1 cellular context compared by ENCODE assay signal in the genomic region with DNA sequence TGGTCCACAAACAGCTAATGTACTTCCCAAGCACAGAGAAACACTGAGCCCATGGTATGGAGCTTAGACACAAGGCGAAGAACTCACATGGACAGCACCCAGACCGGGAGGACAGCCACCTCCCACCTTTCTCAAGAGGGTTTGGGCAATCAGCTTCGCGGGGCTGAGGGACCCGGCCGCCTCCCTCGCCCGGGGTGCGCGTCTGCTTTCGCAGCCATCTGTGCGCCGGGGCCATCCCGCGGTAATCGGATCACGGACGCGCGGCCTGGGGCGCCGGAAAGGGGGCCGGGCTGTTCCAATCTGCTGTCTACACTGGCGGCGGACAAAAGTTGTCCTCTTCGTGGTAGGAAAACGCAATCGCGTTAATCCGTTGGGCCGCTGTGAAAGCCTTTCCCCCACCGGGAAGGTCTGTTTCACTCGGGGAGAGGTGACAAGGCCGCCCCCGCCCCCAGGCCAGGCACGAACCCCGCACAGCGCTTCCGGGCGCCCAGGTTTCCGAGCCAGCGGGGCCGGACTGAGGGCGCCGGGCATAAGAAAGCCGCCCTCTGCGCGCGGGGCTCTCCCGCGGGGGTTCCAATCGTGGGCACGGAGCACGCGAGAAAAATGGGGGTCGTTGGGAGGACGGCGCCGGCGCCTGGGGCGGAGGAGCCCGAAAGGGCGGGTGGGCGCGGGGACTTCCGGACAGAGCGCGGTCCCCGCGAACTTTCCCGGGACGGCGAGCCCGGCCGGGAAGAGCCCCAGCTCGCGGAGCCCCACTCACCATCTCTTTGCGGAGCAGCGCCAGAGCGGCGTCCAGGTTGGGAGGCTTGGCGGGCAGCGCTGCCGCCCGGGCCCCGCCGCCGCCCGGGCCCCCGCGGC.
TF ChIP-seq lines count a peak whose summit lies in the region.

No MANE protein-coding gene starts in this region.

TF ChIP-seq in K562, 482 proteins besides CTCF, POLR2A, EP300 and RAD21 (continued from another document and continues in another):
- TF ChIP-seq, protein P1, sequence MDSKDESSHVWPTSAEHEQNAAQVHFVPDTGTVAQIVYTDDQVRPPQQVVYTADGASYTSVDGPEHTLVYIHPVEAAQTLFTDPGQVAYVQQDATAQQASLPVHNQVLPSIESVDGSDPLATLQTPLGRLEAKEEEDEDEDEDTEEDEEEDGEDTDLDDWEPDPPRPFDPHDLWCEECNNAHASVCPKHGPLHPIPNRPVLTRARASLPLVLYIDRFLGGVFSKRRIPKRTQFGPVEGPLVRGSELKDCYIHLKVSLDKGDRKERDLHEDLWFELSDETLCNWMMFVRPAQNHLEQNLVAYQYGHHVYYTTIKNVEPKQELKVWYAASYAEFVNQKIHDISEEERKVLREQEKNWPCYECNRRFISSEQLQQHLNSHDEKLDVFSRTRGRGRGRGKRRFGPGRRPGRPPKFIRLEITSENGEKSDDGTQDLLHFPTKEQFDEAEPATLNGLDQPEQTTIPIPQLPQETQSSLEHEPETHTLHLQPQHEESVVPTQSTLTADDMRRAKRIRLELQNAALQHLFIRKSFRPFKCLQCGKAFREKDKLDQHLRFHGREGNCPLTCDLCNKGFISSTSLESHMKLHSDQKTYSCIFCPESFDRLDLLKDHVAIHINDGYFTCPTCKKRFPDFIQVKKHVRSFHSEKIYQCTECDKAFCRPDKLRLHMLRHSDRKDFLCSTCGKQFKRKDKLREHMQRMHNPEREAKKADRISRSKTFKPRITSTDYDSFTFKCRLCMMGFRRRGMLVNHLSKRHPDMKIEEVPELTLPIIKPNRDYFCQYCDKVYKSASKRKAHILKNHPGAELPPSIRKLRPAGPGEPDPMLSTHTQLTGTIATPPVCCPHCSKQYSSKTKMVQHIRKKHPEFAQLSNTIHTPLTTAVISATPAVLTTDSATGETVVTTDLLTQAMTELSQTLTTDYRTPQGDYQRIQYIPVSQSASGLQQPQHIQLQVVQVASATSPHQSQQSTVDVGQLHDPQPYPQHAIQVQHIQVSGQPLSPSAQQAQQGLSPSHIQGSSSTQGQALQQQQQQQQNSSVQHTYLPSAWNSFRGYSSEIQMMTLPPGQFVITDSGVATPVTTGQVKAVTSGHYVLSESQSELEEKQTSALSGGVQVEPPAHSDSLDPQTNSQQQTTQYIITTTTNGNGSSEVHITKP (IDR thresholded peaks at IDR 0.05; ENCODE audit: partially characterized antibody): peak; percentile 59
- no peak for TF ChIP-seq TEAD4 (IDR thresholded peaks at IDR 0.05; ENCODE audit: low read length)
- TF ChIP-seq TEAD4 (CRISPR knock-in tag; IDR thresholded peaks at IDR 0.05; ENCODE audit: borderline replicate concordance): peak; percentile 37; the same call in 1 of the 2 replicates
- TF ChIP-seq, protein P2, sequence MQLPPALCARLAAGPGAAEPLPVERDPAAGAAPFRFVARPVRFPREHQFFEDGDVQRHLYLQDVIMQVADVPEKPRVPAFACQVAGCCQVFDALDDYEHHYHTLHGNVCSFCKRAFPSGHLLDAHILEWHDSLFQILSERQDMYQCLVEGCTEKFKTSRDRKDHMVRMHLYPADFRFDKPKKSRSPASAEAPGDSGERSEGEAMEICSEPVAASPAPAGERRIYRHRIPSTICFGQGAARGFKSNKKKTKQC (CRISPR knock-in tag; IDR thresholded peaks at IDR 0.05): 0 out of 2 replicates have a peak, but pooled peaks have one; percentile 38
- no peak for TF ChIP-seq RUNX1 (IDR thresholded peaks at IDR 0.05; ENCODE audit: low read depth)
- TF ChIP-seq MECOM (CRISPR knock-in tag; IDR thresholded peaks at IDR 0.05): no peak
- TF ChIP-seq, protein P3, sequence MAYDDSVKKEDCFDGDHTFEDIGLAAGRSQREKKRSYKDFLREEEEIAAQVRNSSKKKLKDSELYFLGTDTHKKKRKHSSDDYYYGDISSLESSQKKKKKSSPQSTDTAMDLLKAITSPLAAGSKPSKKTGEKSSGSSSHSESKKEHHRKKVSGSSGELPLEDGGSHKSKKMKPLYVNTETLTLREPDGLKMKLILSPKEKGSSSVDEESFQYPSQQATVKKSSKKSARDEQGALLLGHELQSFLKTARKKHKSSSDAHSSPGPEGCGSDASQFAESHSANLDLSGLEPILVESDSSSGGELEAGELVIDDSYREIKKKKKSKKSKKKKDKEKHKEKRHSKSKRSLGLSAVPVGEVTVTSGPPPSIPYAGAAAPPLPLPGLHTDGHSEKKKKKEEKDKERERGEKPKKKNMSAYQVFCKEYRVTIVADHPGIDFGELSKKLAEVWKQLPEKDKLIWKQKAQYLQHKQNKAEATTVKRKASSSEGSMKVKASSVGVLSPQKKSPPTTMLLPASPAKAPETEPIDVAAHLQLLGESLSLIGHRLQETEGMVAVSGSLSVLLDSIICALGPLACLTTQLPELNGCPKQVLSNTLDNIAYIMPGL (CRISPR knock-in tag; IDR thresholded peaks at IDR 0.05): no peak
- TF ChIP-seq, protein P4, sequence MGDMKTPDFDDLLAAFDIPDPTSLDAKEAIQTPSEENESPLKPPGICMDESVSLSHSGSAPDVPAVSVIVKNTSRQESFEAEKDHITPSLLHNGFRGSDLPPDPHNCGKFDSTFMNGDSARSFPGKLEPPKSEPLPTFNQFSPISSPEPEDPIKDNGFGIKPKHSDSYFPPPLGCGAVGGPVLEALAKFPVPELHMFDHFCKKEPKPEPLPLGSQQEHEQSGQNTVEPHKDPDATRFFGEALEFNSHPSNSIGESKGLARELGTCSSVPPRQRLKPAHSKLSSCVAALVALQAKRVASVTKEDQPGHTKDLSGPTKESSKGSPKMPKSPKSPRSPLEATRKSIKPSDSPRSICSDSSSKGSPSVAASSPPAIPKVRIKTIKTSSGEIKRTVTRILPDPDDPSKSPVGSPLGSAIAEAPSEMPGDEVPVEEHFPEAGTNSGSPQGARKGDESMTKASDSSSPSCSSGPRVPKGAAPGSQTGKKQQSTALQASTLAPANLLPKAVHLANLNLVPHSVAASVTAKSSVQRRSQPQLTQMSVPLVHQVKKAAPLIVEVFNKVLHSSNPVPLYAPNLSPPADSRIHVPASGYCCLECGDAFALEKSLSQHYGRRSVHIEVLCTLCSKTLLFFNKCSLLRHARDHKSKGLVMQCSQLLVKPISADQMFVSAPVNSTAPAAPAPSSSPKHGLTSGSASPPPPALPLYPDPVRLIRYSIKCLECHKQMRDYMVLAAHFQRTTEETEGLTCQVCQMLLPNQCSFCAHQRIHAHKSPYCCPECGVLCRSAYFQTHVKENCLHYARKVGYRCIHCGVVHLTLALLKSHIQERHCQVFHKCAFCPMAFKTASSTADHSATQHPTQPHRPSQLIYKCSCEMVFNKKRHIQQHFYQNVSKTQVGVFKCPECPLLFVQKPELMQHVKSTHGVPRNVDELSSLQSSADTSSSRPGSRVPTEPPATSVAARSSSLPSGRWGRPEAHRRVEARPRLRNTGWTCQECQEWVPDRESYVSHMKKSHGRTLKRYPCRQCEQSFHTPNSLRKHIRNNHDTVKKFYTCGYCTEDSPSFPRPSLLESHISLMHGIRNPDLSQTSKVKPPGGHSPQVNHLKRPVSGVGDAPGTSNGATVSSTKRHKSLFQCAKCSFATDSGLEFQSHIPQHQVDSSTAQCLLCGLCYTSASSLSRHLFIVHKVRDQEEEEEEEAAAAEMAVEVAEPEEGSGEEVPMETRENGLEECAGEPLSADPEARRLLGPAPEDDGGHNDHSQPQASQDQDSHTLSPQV (IDR thresholded peaks at IDR 0.05): peak; percentile 67
- peak; percentile 72 for TF ChIP-seq ZSCAN29 (IDR thresholded peaks at IDR 0.05)
- peak; percentile 61 for TF ChIP-seq SAFB (IDR thresholded peaks at IDR 0.05; ENCODE audit: borderline replicate concordance, low read depth, low read length)
- no peak for TF ChIP-seq TRIM28 (IDR thresholded peaks at IDR 0.05)
- peak; percentile 66 for TF ChIP-seq GABPB1 (CRISPR knock-in tag; IDR thresholded peaks at IDR 0.05)
- TF ChIP-seq, protein P5, sequence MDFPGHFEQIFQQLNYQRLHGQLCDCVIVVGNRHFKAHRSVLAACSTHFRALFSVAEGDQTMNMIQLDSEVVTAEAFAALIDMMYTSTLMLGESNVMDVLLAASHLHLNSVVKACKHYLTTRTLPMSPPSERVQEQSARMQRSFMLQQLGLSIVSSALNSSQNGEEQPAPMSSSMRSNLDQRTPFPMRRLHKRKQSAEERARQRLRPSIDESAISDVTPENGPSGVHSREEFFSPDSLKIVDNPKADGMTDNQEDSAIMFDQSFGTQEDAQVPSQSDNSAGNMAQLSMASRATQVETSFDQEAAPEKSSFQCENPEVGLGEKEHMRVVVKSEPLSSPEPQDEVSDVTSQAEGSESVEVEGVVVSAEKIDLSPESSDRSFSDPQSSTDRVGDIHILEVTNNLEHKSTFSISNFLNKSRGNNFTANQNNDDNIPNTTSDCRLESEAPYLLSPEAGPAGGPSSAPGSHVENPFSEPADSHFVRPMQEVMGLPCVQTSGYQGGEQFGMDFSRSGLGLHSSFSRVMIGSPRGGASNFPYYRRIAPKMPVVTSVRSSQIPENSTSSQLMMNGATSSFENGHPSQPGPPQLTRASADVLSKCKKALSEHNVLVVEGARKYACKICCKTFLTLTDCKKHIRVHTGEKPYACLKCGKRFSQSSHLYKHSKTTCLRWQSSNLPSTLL (IDR thresholded peaks at IDR 0.05): no peak
- TF ChIP-seq, protein P6, sequence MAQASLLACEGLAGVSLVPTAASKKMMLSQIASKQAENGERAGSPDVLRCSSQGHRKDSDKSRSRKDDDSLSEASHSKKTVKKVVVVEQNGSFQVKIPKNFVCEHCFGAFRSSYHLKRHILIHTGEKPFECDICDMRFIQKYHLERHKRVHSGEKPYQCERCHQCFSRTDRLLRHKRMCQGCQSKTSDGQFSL (CRISPR knock-in tag; IDR thresholded peaks at IDR 0.05): 0 out of 2 replicates have a peak, but pooled peaks have one; percentile 26
- TF ChIP-seq, protein P6 (tag; IDR thresholded peaks at IDR 0.05): peak in 1 of 2 experiments; percentile 30; a peak in 1 of 4 replicates
- TF ChIP-seq CREM (IDR thresholded peaks at IDR 0.05; ENCODE audit: low read depth): peak; percentile 77
- TF ChIP-seq CBX1 (IDR thresholded peaks at IDR 0.05; ENCODE audit: low read depth): 0 out of 2 replicates have a peak, but pooled peaks have one; percentile 7
- 0 out of 2 replicates have a peak, but pooled peaks have one; percentile 44 for TF ChIP-seq ZNF780A (CRISPR knock-in tag; IDR thresholded peaks at IDR 0.05)
- no peak for TF ChIP-seq POLR3G (IDR thresholded peaks at IDR 0.05; ENCODE audit: extremely low read depth, insufficient read length, insufficient replicate concordance)
- no peak for TF ChIP-seq TBL1XR1 (IDR thresholded peaks at IDR 0.05; ENCODE audit: low read length in 2 of 2)
- peak; percentile 58; the same call in 1 of the 2 replicates for TF ChIP-seq SP1 (CRISPR knock-in tag; IDR thresholded peaks at IDR 0.05)
- no peak for TF ChIP-seq HNRNPLL (IDR thresholded peaks at IDR 0.05; ENCODE audit: low read depth, low read length, poor library complexity, severe bottlenecking)
- TF ChIP-seq TOE1 (IDR thresholded peaks at IDR 0.05; ENCODE audit: borderline replicate concordance): no peak
- no peak for TF ChIP-seq TOE1 (CRISPR knock-in tag; IDR thresholded peaks at IDR 0.05; ENCODE audit: borderline replicate concordance, low read depth)
- 0 out of 2 replicates have a peak, but pooled peaks have one; percentile 26 for TF ChIP-seq SMAD4 (CRISPR knock-in tag; conservative IDR thresholded peaks at IDR 0.05)
- TF ChIP-seq, protein P7, sequence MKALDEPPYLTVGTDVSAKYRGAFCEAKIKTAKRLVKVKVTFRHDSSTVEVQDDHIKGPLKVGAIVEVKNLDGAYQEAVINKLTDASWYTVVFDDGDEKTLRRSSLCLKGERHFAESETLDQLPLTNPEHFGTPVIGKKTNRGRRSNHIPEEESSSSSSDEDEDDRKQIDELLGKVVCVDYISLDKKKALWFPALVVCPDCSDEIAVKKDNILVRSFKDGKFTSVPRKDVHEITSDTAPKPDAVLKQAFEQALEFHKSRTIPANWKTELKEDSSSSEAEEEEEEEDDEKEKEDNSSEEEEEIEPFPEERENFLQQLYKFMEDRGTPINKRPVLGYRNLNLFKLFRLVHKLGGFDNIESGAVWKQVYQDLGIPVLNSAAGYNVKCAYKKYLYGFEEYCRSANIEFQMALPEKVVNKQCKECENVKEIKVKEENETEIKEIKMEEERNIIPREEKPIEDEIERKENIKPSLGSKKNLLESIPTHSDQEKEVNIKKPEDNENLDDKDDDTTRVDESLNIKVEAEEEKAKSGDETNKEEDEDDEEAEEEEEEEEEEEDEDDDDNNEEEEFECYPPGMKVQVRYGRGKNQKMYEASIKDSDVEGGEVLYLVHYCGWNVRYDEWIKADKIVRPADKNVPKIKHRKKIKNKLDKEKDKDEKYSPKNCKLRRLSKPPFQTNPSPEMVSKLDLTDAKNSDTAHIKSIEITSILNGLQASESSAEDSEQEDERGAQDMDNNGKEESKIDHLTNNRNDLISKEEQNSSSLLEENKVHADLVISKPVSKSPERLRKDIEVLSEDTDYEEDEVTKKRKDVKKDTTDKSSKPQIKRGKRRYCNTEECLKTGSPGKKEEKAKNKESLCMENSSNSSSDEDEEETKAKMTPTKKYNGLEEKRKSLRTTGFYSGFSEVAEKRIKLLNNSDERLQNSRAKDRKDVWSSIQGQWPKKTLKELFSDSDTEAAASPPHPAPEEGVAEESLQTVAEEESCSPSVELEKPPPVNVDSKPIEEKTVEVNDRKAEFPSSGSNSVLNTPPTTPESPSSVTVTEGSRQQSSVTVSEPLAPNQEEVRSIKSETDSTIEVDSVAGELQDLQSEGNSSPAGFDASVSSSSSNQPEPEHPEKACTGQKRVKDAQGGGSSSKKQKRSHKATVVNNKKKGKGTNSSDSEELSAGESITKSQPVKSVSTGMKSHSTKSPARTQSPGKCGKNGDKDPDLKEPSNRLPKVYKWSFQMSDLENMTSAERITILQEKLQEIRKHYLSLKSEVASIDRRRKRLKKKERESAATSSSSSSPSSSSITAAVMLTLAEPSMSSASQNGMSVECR (CRISPR knock-in tag; IDR thresholded peaks at IDR 0.05): peak; percentile 39; the same call in 1 of the 2 replicates
- no peak for TF ChIP-seq ZNF589 (CRISPR knock-in tag; IDR thresholded peaks at IDR 0.05; ENCODE audit: low read depth)
- no peak for TF ChIP-seq ATF7 (IDR thresholded peaks at IDR 0.05)
- TF ChIP-seq NR2C2 (CRISPR knock-in tag; IDR thresholded peaks at IDR 0.05): no peak; the same call in 1 of the 2 replicates
- TF ChIP-seq NR2C2 (tag; IDR thresholded peaks at IDR 0.05): no peak; the same call in 1 of the 2 replicates
- TF ChIP-seq ZNF644 (tag; IDR thresholded peaks at IDR 0.05; ENCODE audit: low read depth): no peak
- 0 out of 2 replicates have a peak, but pooled peaks have one; percentile 18 for TF ChIP-seq HDAC6 (IDR thresholded peaks at IDR 0.05; ENCODE audit: low read depth, low read length)
- TF ChIP-seq FOXJ2 (tag; IDR thresholded peaks at IDR 0.05): no peak
- TF ChIP-seq E2F3 (CRISPR knock-in tag; IDR thresholded peaks at IDR 0.05): 0 out of 2 replicates have a peak, but pooled peaks have one; percentile 36
- TF ChIP-seq, protein P8, sequence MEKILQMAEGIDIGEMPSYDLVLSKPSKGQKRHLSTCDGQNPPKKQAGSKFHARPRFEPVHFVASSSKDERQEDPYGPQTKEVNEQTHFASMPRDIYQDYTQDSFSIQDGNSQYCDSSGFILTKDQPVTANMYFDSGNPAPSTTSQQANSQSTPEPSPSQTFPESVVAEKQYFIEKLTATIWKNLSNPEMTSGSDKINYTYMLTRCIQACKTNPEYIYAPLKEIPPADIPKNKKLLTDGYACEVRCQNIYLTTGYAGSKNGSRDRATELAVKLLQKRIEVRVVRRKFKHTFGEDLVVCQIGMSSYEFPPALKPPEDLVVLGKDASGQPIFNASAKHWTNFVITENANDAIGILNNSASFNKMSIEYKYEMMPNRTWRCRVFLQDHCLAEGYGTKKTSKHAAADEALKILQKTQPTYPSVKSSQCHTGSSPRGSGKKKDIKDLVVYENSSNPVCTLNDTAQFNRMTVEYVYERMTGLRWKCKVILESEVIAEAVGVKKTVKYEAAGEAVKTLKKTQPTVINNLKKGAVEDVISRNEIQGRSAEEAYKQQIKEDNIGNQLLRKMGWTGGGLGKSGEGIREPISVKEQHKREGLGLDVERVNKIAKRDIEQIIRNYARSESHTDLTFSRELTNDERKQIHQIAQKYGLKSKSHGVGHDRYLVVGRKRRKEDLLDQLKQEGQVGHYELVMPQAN (IDR thresholded peaks at IDR 0.05; ENCODE audit: borderline replicate concordance): no peak
